20 cellular contexts compared by ENCODE assay signal in the genomic region with DNA sequence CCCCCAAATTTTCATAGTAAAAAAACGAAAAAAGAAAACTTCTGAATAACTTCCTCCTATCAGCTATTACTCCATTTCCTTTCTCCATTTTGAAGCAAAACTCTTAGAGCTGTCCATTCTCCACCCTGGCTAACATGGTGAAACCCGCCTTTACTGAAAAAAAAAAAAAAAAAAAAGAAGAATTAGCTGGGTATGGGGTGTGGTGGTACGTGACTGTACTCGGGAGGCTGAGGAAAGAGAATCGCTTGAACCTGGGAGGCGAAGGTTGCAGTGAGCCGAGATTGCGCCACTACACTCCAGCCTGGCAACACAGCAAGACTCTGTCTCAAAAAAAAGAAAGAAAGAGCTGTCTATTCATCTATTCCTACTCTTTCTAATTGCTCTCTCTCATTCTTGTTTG. TPM values are rescaled to one million over a fixed set of nuclear protein-coding genes. Genes with fewer than 3 reads are reported as not detected.
"Had no signal": no experiment of that assay in that cellular context is flagged by ENCODE, and none has a peak within 500 bp of the region (broad histone marks: within the 10 kb centered on the region; RNA-seq: fewer than 3 reads in every experiment).

No MANE protein-coding gene starts in this region.

- H3K4me1 ChIP-seq: ascending aorta, prostate gland, testis had no signal

- DNase-seq: activated CD8-positive, alpha-beta memory T cell treated with anti-CD3 and anti-CD28 coated beads, Interleukin-2, amount 50 U/mL, for 48 hours; activated CD8-positive, alpha-beta T cell treated with anti-CD3 and anti-CD28 coated beads, Interleukin-2, amount 10 ng/mL, durations not matched to agents 7 days and 5 days; activated naive CD4-positive, alpha-beta T cell; dorsolateral prefrontal cortex; hippocampal formation; kidney glomerular epithelial cell; natural killer cell; occipital lobe; stimulated activated CD4-positive, alpha-beta T cell treated with anti-CD3 and anti-CD28 coated beads, Interleukin-4, amount 100 ng/mL, for 1 hour; stimulated activated naive CD8-positive, alpha-beta T cell treated with anti-CD3 and anti-CD28 coated beads, Interleukin-15, amount 100 ng/mL, for 72 hours; T1000; testis had no signal

- H3K4me1 Mint-ChIP-seq: natural killer cell; stimulated activated naive CD8-positive, alpha-beta T cell treated with anti-CD3 and anti-CD28 coated beads, Interleukin-15, amount 100 ng/mL, for 72 hours had no signal

- H3K4me3 Mint-ChIP-seq: activated CD8-positive, alpha-beta T cell treated with anti-CD3 and anti-CD28 coated beads, Interleukin-2, amount 10 ng/mL, durations not matched to agents 7 days and 5 days; activated T-helper 1 cell treated with anti-CD3 and anti-CD28 coated beads, Interleukin-12 subunit alpha, Interleukin-12 subunit beta, Interleukin-2, Interleukin-4 antibody, amounts not matched to agents 30 ng/mL and 10 ng/mL and 1 ng/mL, durations not matched to agents 14 hours and 24 hours and 36 hours; stimulated activated naive CD8-positive, alpha-beta T cell treated with anti-CD3 and anti-CD28 coated beads, Interleukin-15, amount 100 ng/mL, for 72 hours had no signal

- H3K27me3 ChIP-seq: ascending aorta, dorsolateral prefrontal cortex, testis had no signal

- H3K9me3 ChIP-seq: ascending aorta, prostate gland, testis had no signal

- H3K27ac Mint-ChIP-seq: activated CD8-positive, alpha-beta T cell treated with anti-CD3 and anti-CD28 coated beads, Interleukin-2, amount 10 ng/mL, durations not matched to agents 7 days and 5 days; activated T-helper 1 cell treated with anti-CD3 and anti-CD28 coated beads, Interleukin-12 subunit alpha, Interleukin-12 subunit beta, Interleukin-2, Interleukin-4 antibody, amounts not matched to agents 30 ng/mL and 10 ng/mL and 1 ng/mL, durations not matched to agents 14 hours and 24 hours and 36 hours; stimulated activated naive CD8-positive, alpha-beta T cell treated with anti-CD3 and anti-CD28 coated beads, Interleukin-15, amount 100 ng/mL, for 72 hours had no signal

- ATAC-seq: activated CD8-positive, alpha-beta T cell treated with anti-CD3 and anti-CD28 coated beads, Interleukin-2, amount 10 ng/mL, durations not matched to agents 7 days and 5 days; esophagus mucosa; natural killer cell; stimulated activated naive CD8-positive, alpha-beta T cell treated with anti-CD3 and anti-CD28 coated beads, Interleukin-15, amount 100 ng/mL, for 72 hours had no signal

- H3K9me3 Mint-ChIP-seq: activated T-helper 1 cell treated with anti-CD3 and anti-CD28 coated beads, Interleukin-12 subunit alpha, Interleukin-12 subunit beta, Interleukin-2, Interleukin-4 antibody, amounts not matched to agents 30 ng/mL and 10 ng/mL and 1 ng/mL, durations not matched to agents 14 hours and 24 hours and 36 hours; natural killer cell; stimulated activated naive CD8-positive, alpha-beta T cell treated with anti-CD3 and anti-CD28 coated beads, Interleukin-15, amount 100 ng/mL, for 72 hours had no signal

- H3K36me3 ChIP-seq: prostate gland had no signal

- H3K4me3 ChIP-seq: ascending aorta, dorsolateral prefrontal cortex, prostate gland, testis had no signal

- H3K27me3 Mint-ChIP-seq: stimulated activated naive CD8-positive, alpha-beta T cell treated with anti-CD3 and anti-CD28 coated beads, Interleukin-15, amount 100 ng/mL, for 72 hours had no signal

- H3K27ac ChIP-seq: ascending aorta, prostate gland, testis, VCaP had no signal

RNA-seq across cellular contexts. Expression of a gene that starts 16.1 kb away (rescaled TPM):
- total RNA-seq: activated CD8-positive, alpha-beta T cell treated with anti-CD3 and anti-CD28 coated beads, Interleukin-2, amount 10 ng/mL, durations not matched to agents 7 days and 5 days; ascending aorta; bronchial epithelial cell; esophagus mucosa; glomerular endothelial cell; lung microvascular endothelial cell; natural killer cell; occipital lobe; prostate gland had no signal
